ENCODE assay signal across 30 cellular contexts in genomic region chr13:74068471-74068870, GRCh38.
DNase-seq lines count a peak whose midpoint lies in the region; ATAC-seq and TF ChIP-seq lines count a peak whose summit lies in the region.
"Had no signal": no experiment of that assay in that cellular context is flagged by ENCODE, and none has a peak within 500 bp of the region (broad histone marks: within the 10 kb centered on the region; RNA-seq: fewer than 3 reads in every experiment).

No MANE protein-coding gene starts in this region.

- TF ChIP-seq CTCF in PC-9 (conservative IDR thresholded peaks at IDR 0.05), result no peak

- H2AFZ ChIP-seq in PC-9, result no peak overlapping the region

- intact Hi-C loops in activated naive CD4-positive, alpha-beta T cell treated with anti-CD3 and anti-CD28 coated beads for 36 hours (cut with micrococcal nuclease), result no loop called here
- intact Hi-C loops in PC-9 (cut with micrococcal nuclease; ENCODE audit: unreplicated experiment), result no loop called here

- no peaks in the 10 kb centered on the region for H4K20me1 ChIP-seq in PC-9 (ENCODE audit: insufficient read depth)
- H4K20me1 ChIP-seq: BLaER1 had no signal

- no peaks in the 10 kb centered on the region for H3K79me2 ChIP-seq in PC-9 (ENCODE audit: low read depth)

- no TSS peak for BruUV-seq in PC-9 (replicated peaks; lab: Mats Ljungman, UMichigan)

- H3K27me3 ChIP-seq in CD8-positive, alpha-beta memory T cell (ENCODE audit: insufficient read depth, low read length, poor library complexity, severe bottlenecking), result no peaks in the 10 kb centered on the region
- no peaks in the 10 kb centered on the region for H3K27me3 ChIP-seq in PC-9 (ENCODE audit: insufficient read depth, low read depth)
- H3K27me3 ChIP-seq: BLaER1, brain microvascular endothelial cell, gastrocnemius medialis, sigmoid colon, stomach, tibial nerve had no signal

- H3F3A ChIP-seq in PC-9 (ENCODE audit: insufficient read depth, low read depth), result no peaks in the 10 kb centered on the region

- H3K27ac Mint-ChIP-seq in activated naive CD4-positive, alpha-beta T cell treated with anti-CD3 and anti-CD28 coated beads for 36 hours, result peak overlapping the region; percentile 37
- H3K27ac Mint-ChIP-seq in CD8-positive, alpha-beta memory T cell, result peak overlapping the region; percentile 1 to 92 (median 58)
- peak overlapping the region; percentile 50 to 92 for H3K27ac Mint-ChIP-seq in T-cell
- peak overlapping the region; percentile 36 to 53 for H3K27ac Mint-ChIP-seq in natural killer cell treated with Interleukin-12 subunit alpha and Interleukin-12 subunit beta and Interleukin-15 and Interleukin-18, amount 100 ng/mL, for 72 hours
- H3K27ac Mint-ChIP-seq: activated CD4-positive, alpha-beta T cell treated with anti-CD3 and anti-CD28 coated beads, Interleukin-2, amount 10 ng/mL, durations not matched to agents 24 days and 14 days had no signal

- no peak for ATAC-seq in T-cell (replicated peaks in 1 of 4)
- no peak for ATAC-seq in natural killer cell treated with Interleukin-12 subunit alpha and Interleukin-12 subunit beta and Interleukin-15 and Interleukin-18, amount 100 ng/mL, for 72 hours
- ATAC-seq: gastrocnemius medialis, Panc1 had no signal

- in situ Hi-C loops in ACHN (cut with HindIII; ENCODE audit: low pct_ligation_motif_present, low pct_unique_long_range_greater_than_20kb, low sequenced_read_pairs), result no loop called here

- CTCF ChIA-PET in activated naive CD4-positive, alpha-beta T cell treated with anti-CD3 and anti-CD28 coated beads for 36 hours (lab: Charles Lee), result no interaction called here
- CTCF ChIA-PET in CD8-positive, alpha-beta memory T cell (lab: Charles Lee), result interaction anchor here (0.7 to 0.8 kb wide), 2 partner anchors 218 to 349 kb away, joined by 3 read pairs; no protein-coding TSS in a partner anchor
- CTCF ChIA-PET in T-cell (lab: Charles Lee) (interaction anchor here in 1 of 2 donors (0.6 to 1.7 kb wide), 4 partner anchors 22 to 103 kb away, joined by 3 to 6 read pairs (median 3); no protein-coding TSS in a partner anchor), PC-9 (lab: Charles Lee) (interaction anchor here (0.7 kb wide), 1 partner anchor 238 kb away, joined by 4 read pairs; no protein-coding TSS in a partner anchor)

- H3K4me1 Mint-ChIP-seq in activated naive CD4-positive, alpha-beta T cell treated with anti-CD3 and anti-CD28 coated beads for 36 hours (ENCODE audit: low read depth), result peaks cover 66% of the 10 kb centered on the region
- peaks cover 71 to 93% (median 91%) of the 10 kb centered on the region in 3 donors for H3K4me1 Mint-ChIP-seq in CD8-positive, alpha-beta memory T cell
- H3K4me1 Mint-ChIP-seq in T-cell, result peaks cover 74 to 83% (median 81%) of the 10 kb centered on the region in 3 donors
- peaks cover 36 to 52% of the 10 kb centered on the region in 2 donors for H3K4me1 Mint-ChIP-seq in natural killer cell treated with Interleukin-12 subunit alpha and Interleukin-12 subunit beta and Interleukin-15 and Interleukin-18, amount 100 ng/mL, for 72 hours (ENCODE audit: low read depth in 2 of 2)

- no peaks in the 10 kb centered on the region for H3K27me3 Mint-ChIP-seq in activated naive CD4-positive, alpha-beta T cell treated with anti-CD3 and anti-CD28 coated beads for 36 hours (ENCODE audit: low read depth)
- no peaks in the 10 kb centered on the region for H3K27me3 Mint-ChIP-seq in CD8-positive, alpha-beta memory T cell
- no peaks in the 10 kb centered on the region for H3K27me3 Mint-ChIP-seq in T-cell
- H3K27me3 Mint-ChIP-seq in natural killer cell treated with Interleukin-12 subunit alpha and Interleukin-12 subunit beta and Interleukin-15 and Interleukin-18, amount 100 ng/mL, for 72 hours, result no peaks in the 10 kb centered on the region
- H3K27me3 Mint-ChIP-seq: activated CD4-positive, alpha-beta T cell treated with anti-CD3 and anti-CD28 coated beads, Interleukin-2, amount 10 ng/mL, durations not matched to agents 24 days and 14 days had no signal

- H3K4me1 ChIP-seq in CD8-positive, alpha-beta memory T cell (ENCODE audit: insufficient read depth, low read length), result peaks cover 69% of the 10 kb centered on the region
- no peaks in the 10 kb centered on the region for H3K4me1 ChIP-seq in PC-9 (replicated peaks; ENCODE audit: insufficient read depth)
- H3K4me1 ChIP-seq: Caco-2, prostate gland had no signal

- H3K4me3 Mint-ChIP-seq in activated naive CD4-positive, alpha-beta T cell treated with anti-CD3 and anti-CD28 coated beads for 36 hours, result no peak overlapping the region
- peak overlapping the region in 1 of 7 donors; percentile 3 for H3K4me3 Mint-ChIP-seq in CD8-positive, alpha-beta memory T cell
- H3K4me3 Mint-ChIP-seq in T-cell, result peak overlapping the region in 1 of 3 donors; percentile 64
- no peak overlapping the region for H3K4me3 Mint-ChIP-seq in natural killer cell treated with Interleukin-12 subunit alpha and Interleukin-12 subunit beta and Interleukin-15 and Interleukin-18, amount 100 ng/mL, for 72 hours

- POLR2A ChIA-PET in CD8-positive, alpha-beta memory T cell (lab: Charles Lee), result interaction anchor here (0.6 to 1.1 kb wide), 2 partner anchors 23 to 62 kb away, joined by 3 to 8 read pairs; no protein-coding TSS in a partner anchor
- POLR2A ChIA-PET in T-cell (lab: Charles Lee), result interaction anchor here (0.6 to 0.9 kb wide), 6 partner anchors 11 to 304 kb away, joined by 3 to 5 read pairs (median 4); no protein-coding TSS in a partner anchor
- POLR2A ChIA-PET in PC-9 (lab: Charles Lee; ENCODE audit: unreplicated experiment), result no interaction called here

- peak; percentile 49 for DNase-seq in activated naive CD4-positive, alpha-beta T cell treated with anti-CD3 and anti-CD28 coated beads for 36 hours
- no peak for DNase-seq in activated naive CD4-positive, alpha-beta T cell treated with Interleukin-2 at 50 U/mL for 16 hours
- DNase-seq in CD8-positive, alpha-beta memory T cell, result peak in 2 of 5 donors; percentile 26 to 48
- DNase-seq in T-cell, result peak in 9 of 34 experiments; percentile 4 to 50 (median 10)
- no peak for DNase-seq in natural killer cell treated with Interleukin-12 subunit alpha and Interleukin-12 subunit beta and Interleukin-15 and Interleukin-18, amount 100 ng/mL, for 72 hours (ENCODE audit: low spot score)
- DNase-seq in ACHN, result no peak
- no peak for DNase-seq in PC-9
- DNase-seq: activated CD4-positive, alpha-beta T cell treated with anti-CD3 and anti-CD28 coated beads, Interleukin-2, amount 10 ng/mL, durations not matched to agents 24 days and 14 days; activated gamma-delta T cell treated with Interleukin-2 at 50 U/mL for 16 hours; activated T-cell treated with anti-CD3 and anti-CD28 coated beads for 4 hours; amygdala; brain microvascular endothelial cell; Caco-2; DMS79; GDM1; MV-4-11; NCI-H1436; NCI-H2081; NCI-H2227 treated with DMSO at 0.1 percent for 48 hours; nucleus accumbens; Right ventricle myocardium superior; sigmoid colon; stomach; T-helper 9 cell had no signal

- H3K9me2 ChIP-seq in PC-9 (ENCODE audit: insufficient read depth), result no peaks in the 10 kb centered on the region

- no peaks in the 10 kb centered on the region for H3K36me3 Mint-ChIP-seq in activated naive CD4-positive, alpha-beta T cell treated with anti-CD3 and anti-CD28 coated beads for 36 hours (ENCODE audit: low read depth)
- peaks cover 4 to 15% (median 5%) of the 10 kb centered on the region in 3 donors for H3K36me3 Mint-ChIP-seq in CD8-positive, alpha-beta memory T cell
- peaks cover 15% of the 10 kb centered on the region for H3K36me3 Mint-ChIP-seq in T-cell
- H3K36me3 Mint-ChIP-seq in natural killer cell treated with Interleukin-12 subunit alpha and Interleukin-12 subunit beta and Interleukin-15 and Interleukin-18, amount 100 ng/mL, for 72 hours, result peaks cover 5% of the 10 kb centered on the region

- no peaks in the 10 kb centered on the region for H3K9me3 ChIP-seq in CD8-positive, alpha-beta memory T cell (ENCODE audit: low read length)
- H3K9me3 ChIP-seq in PC-9 (ENCODE audit: insufficient read depth, low read depth), result no peaks in the 10 kb centered on the region
- H3K9me3 ChIP-seq: Caco-2, gastrocnemius medialis, prostate gland, sigmoid colon, stomach, tibial nerve had no signal

- no peak overlapping the region for H3K27ac ChIP-seq in CD8-positive, alpha-beta memory T cell (ENCODE audit: low read depth, low read length)
- H3K27ac ChIP-seq in PC-9, result no peak overlapping the region
- H3K27ac ChIP-seq: BLaER1, brain microvascular endothelial cell, gastrocnemius medialis, prostate gland, sigmoid colon, stomach, tibial nerve, VCaP had no signal

- H3K9me3 Mint-ChIP-seq in activated naive CD4-positive, alpha-beta T cell treated with anti-CD3 and anti-CD28 coated beads for 36 hours, result peaks cover 2% of the 10 kb centered on the region
- no peaks in the 10 kb centered on the region for H3K9me3 Mint-ChIP-seq in CD8-positive, alpha-beta memory T cell
- H3K9me3 Mint-ChIP-seq in T-cell, result no peaks in the 10 kb centered on the region
- H3K9me3 Mint-ChIP-seq in natural killer cell treated with Interleukin-12 subunit alpha and Interleukin-12 subunit beta and Interleukin-15 and Interleukin-18, amount 100 ng/mL, for 72 hours, result peaks cover 3% of the 10 kb centered on the region

- H3K4me2 ChIP-seq in PC-9, result no peak overlapping the region
- H3K4me2 ChIP-seq: BLaER1 had no signal

- no peak overlapping the region for H3K4me3 ChIP-seq in CD8-positive, alpha-beta memory T cell (ENCODE audit: low read length)
- H3K4me3 ChIP-seq in PC-9, result no peak overlapping the region
- H3K4me3 ChIP-seq: BLaER1, gastrocnemius medialis, prostate gland, sigmoid colon, stomach, tibial nerve had no signal

- no peaks in the 10 kb centered on the region for H3K36me3 ChIP-seq in CD8-positive, alpha-beta memory T cell (ENCODE audit: insufficient read depth, low read length)
- H3K36me3 ChIP-seq in PC-9 (ENCODE audit: low read depth), result no peaks in the 10 kb centered on the region
- H3K36me3 ChIP-seq: brain microvascular endothelial cell, gastrocnemius medialis, prostate gland, sigmoid colon, stomach, tibial nerve had no signal
